Comparison of ENCODE assay signal across 20 cellular contexts in the genomic region with DNA sequence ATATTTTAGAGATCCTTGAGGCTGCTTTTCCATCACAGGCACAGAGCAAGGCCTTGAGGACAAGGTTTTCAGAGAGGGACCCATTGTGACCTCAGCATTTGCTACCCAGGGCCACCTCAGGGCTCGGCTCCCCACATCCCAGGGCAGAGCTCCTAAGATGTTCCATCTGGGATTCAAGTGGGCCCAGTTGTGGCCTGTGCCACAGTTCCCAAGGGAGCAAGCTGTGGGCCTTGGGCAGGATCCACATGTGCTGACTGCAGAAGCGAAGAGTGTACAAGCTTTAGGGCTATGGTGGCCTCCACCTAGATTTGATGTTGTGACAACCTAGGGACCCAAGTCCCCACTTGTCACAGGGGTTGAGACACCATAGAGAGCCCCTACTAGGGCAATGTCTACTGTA.
A peak's percentile ranks its signal among the peaks of the same experiment; 100 is the strongest.
DNase-seq lines count a peak whose midpoint lies in the region; ATAC-seq and TF ChIP-seq lines count a peak whose summit lies in the region.
"Had no signal": no experiment of that assay in that cellular context is flagged by ENCODE, and none has a peak within 500 bp of the region (broad histone marks: within the 10 kb centered on the region; RNA-seq: fewer than 3 reads in every experiment).

No MANE protein-coding gene starts in this region.

- peak overlapping the region; percentile 72 for H3K27ac ChIP-seq in PC-9
- no peak overlapping the region for H3K27ac ChIP-seq in osteoblast (ENCODE audit: low read depth, low read length)
- H3K27ac ChIP-seq in A673 (ENCODE audit: low read depth, low read length, poor library complexity, severe bottlenecking) = no peak overlapping the region
- H3K27ac ChIP-seq: BLaER1, C4-2B had no signal

- POLR2A ChIA-PET in PC-9 (lab: Charles Lee; ENCODE audit: unreplicated experiment) = no interaction called here
- POLR2A ChIA-PET in A673 (lab: Charles Lee; ENCODE audit: low non-redundant PET) = no interaction called here

- peaks cover 6% of the 10 kb centered on the region for H3K9me3 Mint-ChIP-seq in stimulated activated memory B cell treated with anti-CD40 and anti-IgM and Interleukin-4, amounts not matched to agents 10 μg/mL and 1 μg/mL and 100 μg/mL, for 72 hours
- H3K9me3 Mint-ChIP-seq: CD8-positive, alpha-beta T cell had no signal

- no peaks in the 10 kb centered on the region for H3K4me1 Mint-ChIP-seq in stimulated activated memory B cell treated with anti-CD40 and anti-IgM and Interleukin-4, amounts not matched to agents 10 μg/mL and 1 μg/mL and 100 μg/mL, for 72 hours
- H3K4me1 Mint-ChIP-seq: B cell; CD4-positive, CD25-positive, alpha-beta regulatory T cell had no signal

- H3K27ac Mint-ChIP-seq in stimulated activated memory B cell treated with anti-CD40 and anti-IgM and Interleukin-4, amounts not matched to agents 10 μg/mL and 1 μg/mL and 100 μg/mL, for 72 hours = no peak overlapping the region
- H3K27ac Mint-ChIP-seq: B cell; CD8-positive, alpha-beta T cell; HFFc6 had no signal

- H4K20me1 ChIP-seq in PC-9 (ENCODE audit: insufficient read depth) (no peaks in the 10 kb centered on the region), osteoblast (ENCODE audit: insufficient read depth, low read length) (no peaks in the 10 kb centered on the region)
- H4K20me1 ChIP-seq: BLaER1 had no signal

- no peaks in the 10 kb centered on the region for H3K9me2 ChIP-seq in PC-9 (ENCODE audit: insufficient read depth)

- BruUV-seq in PC-9 (replicated peaks; lab: Mats Ljungman, UMichigan) (no TSS peak), A673 (replicated peaks; lab: Mats Ljungman, UMichigan) (no TSS peak)

- no peaks in the 10 kb centered on the region for H3K27me3 Mint-ChIP-seq in stimulated activated memory B cell treated with anti-CD40 and anti-IgM and Interleukin-4, amounts not matched to agents 10 μg/mL and 1 μg/mL and 100 μg/mL, for 72 hours
- H3K27me3 Mint-ChIP-seq: B cell; CD4-positive, CD25-positive, alpha-beta regulatory T cell had no signal

- H3K27me3 ChIP-seq in PC-9 (ENCODE audit: insufficient read depth, low read depth) (no peaks in the 10 kb centered on the region), osteoblast (ENCODE audit: insufficient read depth, low read length) (no peaks in the 10 kb centered on the region), MG63 (no peaks in the 10 kb centered on the region), A673 (replicated peaks; ENCODE audit: insufficient read depth, low read depth, low read length, poor library complexity) (no peaks in the 10 kb centered on the region)
- H3K27me3 ChIP-seq: BLaER1 had no signal

- H3K79me2 ChIP-seq in PC-9 (ENCODE audit: low read depth) (no peaks in the 10 kb centered on the region), osteoblast (ENCODE audit: insufficient read depth, low read length) (no peaks in the 10 kb centered on the region)

- CTCF ChIA-PET in PC-9 (lab: Charles Lee) (no interaction called here), A673 (lab: Charles Lee) (no interaction called here)

- H3K4me2 ChIP-seq in PC-9 (peak overlapping the region; percentile 51; the same call in 1 of the 2 replicates), osteoblast (ENCODE audit: insufficient read depth, low read length) (no peak overlapping the region)
- H3K4me2 ChIP-seq: BLaER1 had no signal

- H3F3A ChIP-seq in PC-9 (ENCODE audit: insufficient read depth, low read depth) = peaks cover 6% of the 10 kb centered on the region; the same call in 1 of the 2 replicates

- DNase-seq in PC-9 = no peak
- peak; percentile 4 for DNase-seq in osteoblast (ENCODE audit: insufficient read length, low spot score, missing footprints)
- no peak for DNase-seq in MG63
- DNase-seq in A673 (ENCODE audit: low spot score) = no peak
- DNase-seq in activated gamma-delta T cell treated with Interleukin-2 at 50 U/mL for 16 hours = no peak
- DNase-seq in stimulated activated naive CD8-positive, alpha-beta T cell treated with anti-CD3 and anti-CD28 coated beads, Interleukin-15, Interleukin-2, amounts not matched to agents 100 U/mL and 50 U/mL, for 24 hours = no peak
- DNase-seq: CD4-positive, CD25-positive, alpha-beta regulatory T cell; CD8-positive, alpha-beta T cell; DMS 273 treated with DMSO at 0.1 percent for 48 hours; DMS79; EL; GDM1; GOT3; HFFc6 had no signal

- intact Hi-C loops in PC-9 (cut with micrococcal nuclease; ENCODE audit: unreplicated experiment) = no loop called here
- intact Hi-C loops in A673 (cut with micrococcal nuclease; ENCODE audit: unreplicated experiment) = no loop called here

- H3K36me3 Mint-ChIP-seq in stimulated activated memory B cell treated with anti-CD40 and anti-IgM and Interleukin-4, amounts not matched to agents 10 μg/mL and 1 μg/mL and 100 μg/mL, for 72 hours = no peaks in the 10 kb centered on the region
- H3K36me3 Mint-ChIP-seq: CD4-positive, CD25-positive, alpha-beta regulatory T cell; CD8-positive, alpha-beta T cell had no signal

- H3K4me1 ChIP-seq in PC-9 (replicated peaks; ENCODE audit: insufficient read depth) (peaks cover 34% of the 10 kb centered on the region), osteoblast (ENCODE audit: insufficient read depth, low read length) (no peaks in the 10 kb centered on the region), A673 (ENCODE audit: insufficient read depth, low read length, poor library complexity, severe bottlenecking) (no peaks in the 10 kb centered on the region)
- H3K4me1 ChIP-seq: BLaER1, HAP-1 had no signal

- TF ChIP-seq CTCF in PC-9 (conservative IDR thresholded peaks at IDR 0.05) (no peak), osteoblast (IDR thresholded peaks at IDR 0.05; ENCODE audit: extremely low read depth, low read depth, low read length) (no peak), A673 (conservative IDR thresholded peaks at IDR 0.05; ENCODE audit: low read depth, low read length) (no peak)

- ATAC-seq in stimulated activated memory B cell treated with anti-CD40 and anti-IgM and Interleukin-4, amounts not matched to agents 10 μg/mL and 1 μg/mL and 100 μg/mL, for 72 hours = peak; percentile 50
- ATAC-seq in stimulated activated naive CD8-positive, alpha-beta T cell treated with anti-CD3 and anti-CD28 coated beads, Interleukin-15, Interleukin-2, amounts not matched to agents 100 U/mL and 50 U/mL, for 24 hours = no peak
- ATAC-seq: CD8-positive, alpha-beta T cell; GM12878 had no signal

- H3K4me3 ChIP-seq in PC-9 (no peak overlapping the region), osteoblast (ENCODE audit: insufficient read depth, low read length) (no peak overlapping the region), MG63 (no peak overlapping the region), A673 (ENCODE audit: low read depth, low read length, poor library complexity, severe bottlenecking) (no peak overlapping the region)
- H3K4me3 ChIP-seq: BLaER1, GM12878, HAP-1 had no signal

- H2AFZ ChIP-seq in PC-9 (no peak overlapping the region), osteoblast (ENCODE audit: low read length) (no peak overlapping the region)

- H3K9me3 ChIP-seq in PC-9 (ENCODE audit: insufficient read depth, low read depth) (peaks cover 4% of the 10 kb centered on the region; the same call in 1 of the 2 replicates), osteoblast (ENCODE audit: low read depth, low read length) (no peaks in the 10 kb centered on the region), MG63 (no peaks in the 10 kb centered on the region), A673 (ENCODE audit: low read depth, low read length, poor library complexity, severe bottlenecking) (no peaks in the 10 kb centered on the region)
- H3K9me3 ChIP-seq: BLaER1, HAP-1 had no signal

- H3K36me3 ChIP-seq in PC-9 (ENCODE audit: low read depth) (no peaks in the 10 kb centered on the region), osteoblast (ENCODE audit: insufficient read depth, low read length) (no peaks in the 10 kb centered on the region), MG63 (no peaks in the 10 kb centered on the region), A673 (ENCODE audit: insufficient read depth, low read length, poor library complexity, severe bottlenecking) (no peaks in the 10 kb centered on the region)
- H3K36me3 ChIP-seq: BLaER1, HAP-1 had no signal

- no peak overlapping the region for H3K4me3 Mint-ChIP-seq in stimulated activated memory B cell treated with anti-CD40 and anti-IgM and Interleukin-4, amounts not matched to agents 10 μg/mL and 1 μg/mL and 100 μg/mL, for 72 hours
- H3K4me3 Mint-ChIP-seq: B cell; CD4-positive, CD25-positive, alpha-beta regulatory T cell; CD8-positive, alpha-beta T cell; HFFc6 had no signal
